39 cellular contexts compared by ENCODE assay signal in the genomic region with DNA sequence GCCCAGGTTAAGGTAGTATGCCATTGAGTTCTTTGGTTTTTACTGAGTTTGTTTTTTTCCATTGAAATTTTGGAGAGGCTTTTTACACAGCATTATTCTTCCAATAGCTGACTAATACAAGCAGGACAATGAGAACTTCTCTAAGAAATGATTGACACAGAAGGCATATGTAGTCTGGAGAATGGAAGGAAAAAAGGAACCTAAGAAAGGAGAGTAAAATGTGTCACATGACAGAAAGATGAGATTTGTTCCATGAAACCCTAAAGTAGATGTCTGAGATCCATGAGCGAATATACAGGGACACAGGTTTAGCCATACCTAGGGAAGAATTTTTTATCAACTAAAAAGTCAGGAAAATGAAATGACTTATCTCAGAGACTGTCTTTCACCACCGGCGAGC.
"Had no signal": no experiment of that assay in that cellular context is flagged by ENCODE, and none has a peak within 500 bp of the region (broad histone marks: within the 10 kb centered on the region; RNA-seq: fewer than 3 reads in every experiment).

No MANE protein-coding gene starts in this region.

- H3K4me1 Mint-ChIP-seq: activated naive CD4-positive, alpha-beta T cell treated with anti-CD3 and anti-CD28 coated beads, Interleukin-2, amount 10 ng/mL, durations not matched to agents 7 days and 5 days; activated naive CD4-positive, alpha-beta T cell treated with anti-CD3 and anti-CD28 coated beads, Interleukin-2, amount 50 U/mL, for 24 hours; activated naive CD8-positive, alpha-beta T cell treated with anti-CD3 and anti-CD28 coated beads for 36 hours; activated naive CD8-positive, alpha-beta T cell treated with anti-CD3 and anti-CD28 coated beads, Interleukin-2, amount 10 ng/mL, durations not matched to agents 7 days and 5 days; activated naive CD8-positive, alpha-beta T cell treated with anti-CD3 and anti-CD28 coated beads, Interleukin-2, amount 50 U/mL, for 24 hours; activated T-helper 17 cell treated with anti-CD3 and anti-CD28 coated beads, Interleukin-2, amount 50 U/mL, for 72 hours; brain; central memory CD8-positive, alpha-beta T cell had no signal

- DNase-seq: activated effector memory CD4-positive, alpha-beta T cell treated with anti-CD3 and anti-CD28 coated beads, Interleukin-2, amount 50 U/mL, for 16 hours; activated effector memory CD4-positive, alpha-beta T cell treated with Interleukin-2 at 50 U/mL for 16 hours; activated gamma-delta T cell; activated naive CD4-positive, alpha-beta T cell; activated naive CD4-positive, alpha-beta T cell treated with anti-CD3 and anti-CD28 coated beads for 36 hours; activated naive CD4-positive, alpha-beta T cell treated with anti-CD3 and anti-CD28 coated beads, Interleukin-2, amount 10 ng/mL, durations not matched to agents 7 days and 5 days; activated naive CD4-positive, alpha-beta T cell treated with anti-CD3 and anti-CD28 coated beads, Interleukin-2, amount 50 U/mL, for 16 hours; activated naive CD4-positive, alpha-beta T cell treated with Interleukin-2 at 50 U/mL for 16 hours; activated naive CD8-positive, alpha-beta T cell treated with anti-CD3 and anti-CD28 coated beads for 36 hours; activated naive CD8-positive, alpha-beta T cell treated with anti-CD3 and anti-CD28 coated beads, Interleukin-2, amount 10 ng/mL, durations not matched to agents 7 days and 5 days; activated naive CD8-positive, alpha-beta T cell treated with anti-CD3 and anti-CD28 coated beads, Interleukin-2, amount 50 U/mL, for 24 hours; activated T-cell treated with anti-CD3 and anti-CD28 coated beads, Interleukin-2, amount 50 U/mL, for 1 hour; activated T-cell treated with anti-CD3 and anti-CD28 coated beads, Interleukin-2, amount 50 U/mL, for 24 hours; activated T-cell treated with anti-CD3 and anti-CD28 coated beads, Interleukin-2, amount 50 U/mL, for 4 hours; activated T-cell treated with anti-CD3 and anti-CD28 coated beads, Interleukin-2, amount 50 U/mL, for 48 hours; activated T-cell treated with anti-CD3 and anti-CD28 coated beads, Interleukin-2, amount 50 U/mL, for 72 hours; adrenal gland; amniotic stem cell; amygdala; anterior cingulate cortex; aorta; body of pancreas; brain microvascular endothelial cell; caudate nucleus; central memory CD4-positive, alpha-beta T cell; cerebellar nuclear complex had no signal

- H3K4me3 Mint-ChIP-seq: activated naive CD4-positive, alpha-beta T cell treated with anti-CD3 and anti-CD28 coated beads for 36 hours; activated naive CD4-positive, alpha-beta T cell treated with anti-CD3 and anti-CD28 coated beads, Interleukin-2, amount 10 ng/mL, durations not matched to agents 7 days and 5 days; activated naive CD4-positive, alpha-beta T cell treated with anti-CD3 and anti-CD28 coated beads, Interleukin-2, amount 50 U/mL, for 24 hours; activated naive CD8-positive, alpha-beta T cell; activated naive CD8-positive, alpha-beta T cell treated with anti-CD3 and anti-CD28 coated beads for 36 hours; activated naive CD8-positive, alpha-beta T cell treated with anti-CD3 and anti-CD28 coated beads, Interleukin-2, amount 10 ng/mL, durations not matched to agents 7 days and 5 days; activated naive CD8-positive, alpha-beta T cell treated with anti-CD3 and anti-CD28 coated beads, Interleukin-2, amount 50 U/mL, for 24 hours; activated T-cell treated with anti-CD3 and anti-CD28 coated beads, Interleukin-2, amount 50 U/mL, for 24 hours; activated T-cell treated with anti-CD3 and anti-CD28 coated beads, Interleukin-2, amount 50 U/mL, for 4 hours; activated T-cell treated with anti-CD3 and anti-CD28 coated beads, Interleukin-2, amount 50 U/mL, for 72 hours; activated T-helper 1 cell treated with anti-CD3 and anti-CD28 coated beads, Interleukin-12 subunit alpha, Interleukin-12 subunit beta, Interleukin-2, Interleukin-4 antibody, amounts not matched to agents 30 ng/mL and 10 ng/mL and 1 ng/mL, durations not matched to agents 14 hours and 24 hours and 36 hours; activated T-helper 17 cell treated with anti-CD3 and anti-CD28 coated beads, Interleukin-2, amount 50 U/mL, for 72 hours; brain; central memory CD8-positive, alpha-beta T cell had no signal

- H3K36me3 Mint-ChIP-seq: activated naive CD4-positive, alpha-beta T cell treated with anti-CD3 and anti-CD28 coated beads, Interleukin-2, amount 10 ng/mL, durations not matched to agents 7 days and 5 days; activated naive CD4-positive, alpha-beta T cell treated with anti-CD3 and anti-CD28 coated beads, Interleukin-2, amount 50 U/mL, for 72 hours; activated naive CD8-positive, alpha-beta T cell treated with anti-CD3 and anti-CD28 coated beads for 36 hours; activated naive CD8-positive, alpha-beta T cell treated with anti-CD3 and anti-CD28 coated beads, Interleukin-2, amount 10 ng/mL, durations not matched to agents 7 days and 5 days had no signal

- H3K27ac ChIP-seq: adrenal gland, ascending aorta, body of pancreas, brain microvascular endothelial cell, breast epithelium, cardiac muscle cell had no signal

- H3K36me3 ChIP-seq: adrenal gland, ascending aorta, brain microvascular endothelial cell, breast epithelium, cardiac muscle cell had no signal

- H3K4me1 ChIP-seq: ascending aorta, body of pancreas, breast epithelium had no signal

- FAIRE-seq: astrocyte, bronchial epithelial cell had no signal

- H3K9me3 Mint-ChIP-seq: activated naive CD4-positive, alpha-beta T cell treated with anti-CD3 and anti-CD28 coated beads, Interleukin-2, amount 50 U/mL, for 24 hours; activated naive CD8-positive, alpha-beta T cell treated with anti-CD3 and anti-CD28 coated beads, Interleukin-2, amount 50 U/mL, for 24 hours; activated T-cell treated with anti-CD3 and anti-CD28 coated beads, Interleukin-2, amount 50 U/mL, for 4 hours; activated T-helper 17 cell treated with anti-CD3 and anti-CD28 coated beads, Interleukin-2, amount 50 U/mL, for 72 hours; central memory CD8-positive, alpha-beta T cell had no signal

- H3K27me3 ChIP-seq: adrenal gland, ascending aorta, body of pancreas, brain microvascular endothelial cell, breast epithelium, cardiac muscle cell had no signal

- ATAC-seq: activated naive CD4-positive, alpha-beta T cell treated with anti-CD3 and anti-CD28 coated beads, Interleukin-2, amount 50 U/mL, for 72 hours; activated naive CD8-positive, alpha-beta T cell treated with anti-CD3 and anti-CD28 coated beads, Interleukin-2, amount 50 U/mL, for 24 hours; activated T-cell treated with anti-CD3 and anti-CD28 coated beads, Interleukin-2, amount 50 U/mL, for 4 hours; activated T-cell treated with anti-CD3 and anti-CD28 coated beads, Interleukin-2, amount 50 U/mL, for 72 hours; activated T-helper 17 cell treated with anti-CD3 and anti-CD28 coated beads, Interleukin-2, amount 50 U/mL, for 72 hours; body of pancreas had no signal

- H3K9me3 ChIP-seq: adrenal gland, ascending aorta, body of pancreas, breast epithelium had no signal

- H3K4me3 ChIP-seq: adrenal gland, ascending aorta, body of pancreas, breast epithelium, cardiac muscle cell had no signal

- H3K27ac Mint-ChIP-seq: activated naive CD4-positive, alpha-beta T cell treated with anti-CD3 and anti-CD28 coated beads for 36 hours; activated naive CD4-positive, alpha-beta T cell treated with anti-CD3 and anti-CD28 coated beads, Interleukin-2, amount 10 ng/mL, durations not matched to agents 7 days and 5 days; activated naive CD4-positive, alpha-beta T cell treated with anti-CD3 and anti-CD28 coated beads, Interleukin-2, amount 50 U/mL, for 24 hours; activated naive CD4-positive, alpha-beta T cell treated with anti-CD3 and anti-CD28 coated beads, Interleukin-2, amount 50 U/mL, for 72 hours; activated naive CD8-positive, alpha-beta T cell; activated naive CD8-positive, alpha-beta T cell treated with anti-CD3 and anti-CD28 coated beads for 36 hours; activated naive CD8-positive, alpha-beta T cell treated with anti-CD3 and anti-CD28 coated beads, Interleukin-2, amount 10 ng/mL, durations not matched to agents 7 days and 5 days; activated naive CD8-positive, alpha-beta T cell treated with anti-CD3 and anti-CD28 coated beads, Interleukin-2, amount 50 U/mL, for 24 hours; activated T-cell treated with anti-CD3 and anti-CD28 coated beads, Interleukin-2, amount 50 U/mL, for 24 hours; activated T-cell treated with anti-CD3 and anti-CD28 coated beads, Interleukin-2, amount 50 U/mL, for 72 hours; activated T-helper 1 cell treated with anti-CD3 and anti-CD28 coated beads, Interleukin-12 subunit alpha, Interleukin-12 subunit beta, Interleukin-2, Interleukin-4 antibody, amounts not matched to agents 30 ng/mL and 10 ng/mL and 1 ng/mL, durations not matched to agents 14 hours and 24 hours and 36 hours; activated T-helper 17 cell treated with anti-CD3 and anti-CD28 coated beads, Interleukin-2, amount 50 U/mL, for 72 hours; activated T-helper 2 cell treated with anti-CD3 and anti-CD28 coated beads, Interferon-gamma antibody, Interleukin-2, Interleukin-4, amounts not matched to agents 10 μg/mL and 5 μg/mL and 100 μg/mL, durations not matched to agents 14 hours and 24 hours and 36 hours; brain had no signal
